Comparison of ENCODE assay signal across 10 cellular contexts in genomic region chr9:88992556-88992955, GRCh38. TPM values are rescaled to one million over a fixed set of nuclear protein-coding genes. Genes with fewer than 3 reads are reported as not detected.
DNase-seq lines count a peak whose midpoint lies in the region; TF ChIP-seq lines count a peak whose summit lies in the region.
"Had no signal": no experiment of that assay in that cellular context is flagged by ENCODE, and none has a peak within 500 bp of the region (broad histone marks: within the 10 kb centered on the region; RNA-seq: fewer than 3 reads in every experiment).

No MANE protein-coding gene starts in this region.

- H3K4me2 ChIP-seq in osteoblast (ENCODE audit: insufficient read depth, low read length) (peak overlapping the region; percentile 98), OCI-LY7 (ENCODE audit: low read length) (no peak overlapping the region)

- H3K27me3 ChIP-seq in MG63 = no peaks in the 10 kb centered on the region
- H3K27me3 ChIP-seq in osteoblast (ENCODE audit: insufficient read depth, low read length) = no peaks in the 10 kb centered on the region
- H3K27me3 ChIP-seq: thyroid gland had no signal

- DNase-seq in AG10803 (ENCODE audit: low read depth) (no peak), MG63 (no peak), fibroblast of mammary gland (ENCODE audit: low read depth) (peak; percentile 54), osteoblast (ENCODE audit: insufficient read length, low spot score, missing footprints) (peak; percentile 91), KBM-7 (no peak), NCI-H345 (lab: John Stamatoyannopoulos, UW) (no peak), OCI-LY7 (ENCODE audit: low spot score) (no peak), islet precursor cell (no peak)
- DNase-seq: stimulated activated CD4-positive, alpha-beta T cell treated with anti-CD3 and anti-CD28 coated beads, Interleukin-1b, Interleukin-23, amount 100 ng/mL, for 48 hours; thyroid gland had no signal

- H3K9me3 ChIP-seq in MG63 (no peaks in the 10 kb centered on the region), osteoblast (ENCODE audit: low read depth, low read length) (no peaks in the 10 kb centered on the region), OCI-LY7 (ENCODE audit: low read length) (no peaks in the 10 kb centered on the region)
- H3K9me3 ChIP-seq: thyroid gland had no signal

- BruUV-seq in OCI-LY7 (replicated peaks; lab: Mats Ljungman, UMichigan) = no TSS peak

- H3K4me3 ChIP-seq in AG10803 (ENCODE audit: low read length) = peak overlapping the region; percentile 68
- H3K4me3 ChIP-seq in MG63 = peak overlapping the region; percentile 67
- peak overlapping the region; percentile 97 for H3K4me3 ChIP-seq in fibroblast of mammary gland (ENCODE audit: control insufficient read depth, low read depth, low read length)
- H3K4me3 ChIP-seq in osteoblast (ENCODE audit: insufficient read depth, low read length) = peak overlapping the region; percentile 84
- no peak overlapping the region for H3K4me3 ChIP-seq in OCI-LY7 (ENCODE audit: low read depth, low read length, poor library complexity, severe bottlenecking)

- no peak for TF ChIP-seq CTCF in AG10803 (conservative IDR thresholded peaks at IDR 0.05; ENCODE audit: low read length)
- no peak for TF ChIP-seq CTCF in fibroblast of mammary gland (conservative IDR thresholded peaks at IDR 0.05; ENCODE audit: control insufficient read depth, insufficient read depth, low read depth, low read length)
- TF ChIP-seq CTCF in osteoblast (IDR thresholded peaks at IDR 0.05; ENCODE audit: extremely low read depth, low read depth, low read length) = no peak
- no peak for TF ChIP-seq CTCF in OCI-LY7 (conservative IDR thresholded peaks at IDR 0.05; ENCODE audit: low read length)

- peaks cover 3% of the 10 kb centered on the region for H4K20me1 ChIP-seq in osteoblast (ENCODE audit: insufficient read depth, low read length)
- no peaks in the 10 kb centered on the region for H4K20me1 ChIP-seq in OCI-LY7 (ENCODE audit: insufficient read depth, low read length)

- peaks cover 37% of the 10 kb centered on the region for H3K36me3 ChIP-seq in MG63
- peaks cover 4% of the 10 kb centered on the region for H3K36me3 ChIP-seq in osteoblast (ENCODE audit: insufficient read depth, low read length)
- no peaks in the 10 kb centered on the region for H3K36me3 ChIP-seq in OCI-LY7 (ENCODE audit: insufficient read depth, low read length)
- H3K36me3 ChIP-seq: thyroid gland had no signal

- H3K79me2 ChIP-seq in osteoblast (ENCODE audit: insufficient read depth, low read length) = peaks cover 28% of the 10 kb centered on the region
- H3K79me2 ChIP-seq in OCI-LY7 (ENCODE audit: insufficient read depth, low read depth, low read length) = no peaks in the 10 kb centered on the region

- POLR2A ChIA-PET in OCI-LY7 (lab: Charles Lee) = no interaction called here

- CTCF ChIA-PET in OCI-LY7 (lab: Charles Lee; ENCODE audit: unreplicated experiment) = no interaction called here

- peaks cover 41% of the 10 kb centered on the region for H3K4me1 ChIP-seq in osteoblast (ENCODE audit: insufficient read depth, low read length)
- H3K4me1 ChIP-seq in OCI-LY7 (ENCODE audit: insufficient read depth, low read length, poor library complexity, severe bottlenecking) = peaks cover 9% of the 10 kb centered on the region

- H2AFZ ChIP-seq in osteoblast (ENCODE audit: low read length) = no peak overlapping the region
- no peak overlapping the region for H2AFZ ChIP-seq in OCI-LY7 (ENCODE audit: low read length)

- in situ Hi-C loops in KBM-7 (cut with MboI; ENCODE audit: low pct_unique_long_range_greater_than_20kb, low sequenced_read_pairs) = loop anchor here (25.0 kb wide), 1 partner anchor 405 kb away; no protein-coding TSS in a partner anchor

- no peak overlapping the region for H3K27ac ChIP-seq in osteoblast (ENCODE audit: low read depth, low read length)
- no peak overlapping the region for H3K27ac ChIP-seq in OCI-LY7 (ENCODE audit: low read depth, low read length, poor library complexity, severe bottlenecking)

- intact Hi-C loops in OCI-LY7 (cut with micrococcal nuclease; ENCODE audit: unreplicated experiment) = no loop called here

- no peaks in the 10 kb centered on the region for H3K9me2 ChIP-seq in OCI-LY7 (ENCODE audit: insufficient read depth, low read length)

RNA-seq across cellular contexts. Expression of gene S1PR3, which starts 1.3 kb away (rescaled TPM):
- total RNA-seq in MG63 (2014; rRNA removed; shearing (Covaris generic); ENCODE audit: low replicate concordance) = 38.7 and 45.1 TPM in 2 replicates
- total RNA-seq in osteoblast (2.7 and 3.3 TPM in 2 replicates), OCI-LY7 (2022) (not detected in 2 replicates)
- total RNA-seq in OCI-LY7 (2014; rRNA removed; shearing (Covaris generic)) = 0.44 and 0.47 TPM in 2 replicates

Comparison
In these comparisons a context has a peak if more than half of its experiments do, and no peak if none do; other contexts are left out.
1. DNase-seq: peak in fibroblast of mammary gland (single experiment) and osteoblast (single experiment); none in AG10803 (single experiment), MG63 (single experiment), KBM-7 (single experiment), NCI-H345 (single experiment), OCI-LY7 (single experiment) and islet precursor cell (single experiment).